18 cellular contexts compared by ENCODE assay signal in genomic region chr6:6596529-6596928, GRCh38. TPM values are rescaled to one million over a fixed set of nuclear protein-coding genes. Genes with fewer than 3 reads are reported as not detected.
DNase-seq lines count a peak whose midpoint lies in the region; ATAC-seq and TF ChIP-seq lines count a peak whose summit lies in the region.
"Had no signal": no experiment of that assay in that cellular context is flagged by ENCODE, and none has a peak within 500 bp of the region (broad histone marks: within the 10 kb centered on the region; RNA-seq: fewer than 3 reads in every experiment).

No MANE protein-coding gene starts in this region.

- H3K4me3 Mint-ChIP-seq in activated naive CD8-positive, alpha-beta T cell, result peak overlapping the region; percentile 2
- H3K4me3 Mint-ChIP-seq in activated naive CD8-positive, alpha-beta T cell treated with anti-CD3 and anti-CD28 coated beads for 36 hours, result no peak overlapping the region
- H3K4me3 Mint-ChIP-seq: stimulated activated naive CD8-positive, alpha-beta T cell treated with anti-CD3 and anti-CD28 coated beads, Interleukin-15, Interleukin-2, amounts not matched to agents 100 ng/mL and 50 ng/mL, for 24 hours had no signal

- DNase-seq in activated naive CD8-positive, alpha-beta T cell treated with anti-CD3 and anti-CD28 coated beads for 36 hours, result no peak
- peak; percentile 3 for DNase-seq in GM20000 (ENCODE audit: low spot score)
- peak; percentile 29 for DNase-seq in inferior parietal cortex (ENCODE audit: extremely low spot score)
- no peak for DNase-seq in stimulated activated CD4-positive, alpha-beta T cell treated with anti-CD3 and anti-CD28 coated beads, Interleukin-12 subunit alpha, Interleukin-12 subunit beta, amount 100 ng/mL, for 4 hours
- DNase-seq: activated effector memory CD4-positive, alpha-beta T cell treated with Interleukin-2 at 50 U/mL for 16 hours; foreskin fibroblast; HCEC 1CT; hypothalamus; NCI-H2081; NCI-H524 treated with DMSO at 0.1 percent for 48 hours; SW 1271; upper lobe of right lung had no signal

- peaks cover 5% of the 10 kb centered on the region for H3K4me1 ChIP-seq in thymus (ENCODE audit: control insufficient read depth, insufficient read depth, low read length)

- H3K27ac ChIP-seq in thymus (ENCODE audit: low read depth), result peak overlapping the region; percentile 64
- H3K27ac ChIP-seq: upper lobe of right lung had no signal

- ATAC-seq in HG03469 (IDR thresholded peaks at IDR 0.05; ENCODE audit: unreplicated experiment), result no peak
- ATAC-seq: upper lobe of right lung had no signal

- no peaks in the 10 kb centered on the region for H3K27me3 ChIP-seq in thymus (ENCODE audit: control insufficient read depth, insufficient read depth)
- H3K27me3 ChIP-seq: upper lobe of right lung had no signal

- H3K4me1 Mint-ChIP-seq in activated naive CD8-positive, alpha-beta T cell (ENCODE audit: low read depth), result peaks cover 45% of the 10 kb centered on the region
- peaks cover 50% of the 10 kb centered on the region for H3K4me1 Mint-ChIP-seq in activated naive CD8-positive, alpha-beta T cell treated with anti-CD3 and anti-CD28 coated beads for 36 hours

- H3K27me3 Mint-ChIP-seq in activated naive CD8-positive, alpha-beta T cell, result no peaks in the 10 kb centered on the region
- H3K27me3 Mint-ChIP-seq in activated naive CD8-positive, alpha-beta T cell treated with anti-CD3 and anti-CD28 coated beads for 36 hours, result no peaks in the 10 kb centered on the region
- H3K27me3 Mint-ChIP-seq: stimulated activated naive CD8-positive, alpha-beta T cell treated with anti-CD3 and anti-CD28 coated beads, Interleukin-15, Interleukin-2, amounts not matched to agents 100 ng/mL and 50 ng/mL, for 24 hours had no signal

- no peaks in the 10 kb centered on the region for H3K36me3 ChIP-seq in thymus (ENCODE audit: control insufficient read depth, insufficient read depth)
- H3K36me3 ChIP-seq: upper lobe of right lung had no signal

- no peak overlapping the region for H3K4me3 ChIP-seq in thymus (ENCODE audit: low read length)
- H3K4me3 ChIP-seq: upper lobe of right lung had no signal

- peak overlapping the region; percentile 9 for H3K27ac Mint-ChIP-seq in activated naive CD8-positive, alpha-beta T cell
- no peak overlapping the region for H3K27ac Mint-ChIP-seq in activated naive CD8-positive, alpha-beta T cell treated with anti-CD3 and anti-CD28 coated beads for 36 hours
- H3K27ac Mint-ChIP-seq: stimulated activated naive CD8-positive, alpha-beta T cell treated with anti-CD3 and anti-CD28 coated beads, Interleukin-15, Interleukin-2, amounts not matched to agents 100 ng/mL and 50 ng/mL, for 24 hours had no signal

- H3K9me3 Mint-ChIP-seq in activated naive CD8-positive, alpha-beta T cell (ENCODE audit: low read depth), result no peaks in the 10 kb centered on the region
- peaks cover 4% of the 10 kb centered on the region for H3K9me3 Mint-ChIP-seq in activated naive CD8-positive, alpha-beta T cell treated with anti-CD3 and anti-CD28 coated beads for 36 hours
- H3K9me3 Mint-ChIP-seq: stimulated activated naive CD8-positive, alpha-beta T cell treated with anti-CD3 and anti-CD28 coated beads, Interleukin-15, Interleukin-2, amounts not matched to agents 100 ng/mL and 50 ng/mL, for 24 hours had no signal

- no peak for TF ChIP-seq CTCF in GM20000 (IDR thresholded peaks at IDR 0.05; ENCODE audit: extremely low read depth, missing control alignments)

- H3K9me3 ChIP-seq in thymus (ENCODE audit: control insufficient read depth), result no peaks in the 10 kb centered on the region
- H3K9me3 ChIP-seq: upper lobe of right lung had no signal

- H3K36me3 Mint-ChIP-seq in activated naive CD8-positive, alpha-beta T cell, result peaks cover 4% of the 10 kb centered on the region
- peaks cover 9% of the 10 kb centered on the region for H3K36me3 Mint-ChIP-seq in activated naive CD8-positive, alpha-beta T cell treated with anti-CD3 and anti-CD28 coated beads for 36 hours

- WGBS in thymus, result 26% methylated on average over 7 of the region's 7 CpGs

RNA-seq across cellular contexts. Expression of gene LY86, which starts 8.0 kb away (rescaled TPM):
- 1 to 10 TPM; 1.2 to 1.3 TPM for total RNA-seq in activated naive CD8-positive, alpha-beta T cell treated with anti-CD3 and anti-CD28 coated beads for 36 hours
- 17.1 TPM for polyA plus RNA-seq in thymus
- total RNA-seq: endothelial cell of umbilical vein, kidney epithelial cell had no signal
- polyA plus RNA-seq: endothelial cell of umbilical vein had no signal

Comparison
In these comparisons a context has a peak if more than half of its experiments do, and no peak if none do; other contexts are left out.
1. DNase-seq: peak in GM20000 (single experiment) and inferior parietal cortex (single experiment); none in activated naive CD8-positive, alpha-beta T cell treated with anti-CD3 and anti-CD28 coated beads for 36 hours (single experiment) and stimulated activated CD4-positive, alpha-beta T cell treated with anti-CD3 and anti-CD28 coated beads, Interleukin-12 subunit alpha, Interleukin-12 subunit beta, amount 100 ng/mL, for 4 hours (single experiment).